8 cellular contexts compared by ENCODE assay signal in genomic region chr19:17470204-17470841, GRCh38. TPM values are rescaled to one million over a fixed set of nuclear protein-coding genes. Genes with fewer than 3 reads are reported as not detected.
DNase-seq lines count a peak whose midpoint lies in the region; ATAC-seq and TF ChIP-seq lines count a peak whose summit lies in the region.

Gene SLC27A1, plus strand, starts transcription at chr19:17470524. Its CDS starts 17 bp downstream, at chr19:17470541.

- H3K27ac ChIP-seq in coronary artery (peak within 1 kb of the TSS; percentile 84 to 97), layer of hippocampus (ENCODE audit: low read depth, low read length) (peak within 1 kb of the TSS; percentile 96)

- peak; percentile 99 for DNase-seq in AG10803 (ENCODE audit: low read depth)
- DNase-seq in NCI-H460 (ENCODE audit: extremely low read depth, low read depth) = peak; percentile 96
- DNase-seq in activated CD4-positive, alpha-beta T cell treated with anti-CD3 and anti-CD28 coated beads for 4 hours = peak; percentile 87
- no peak for DNase-seq in coronary artery (ENCODE audit: low spot score)
- peak; percentile 62 to 70 for DNase-seq in stimulated activated CD4-positive, alpha-beta T cell treated with anti-CD3 and anti-CD28 coated beads, Interleukin-1b, Interleukin-23, amount 100 ng/mL, for 1 hour (ENCODE audit: low read depth in 2 of 2)

- H3K4me3 ChIP-seq in AG10803 (ENCODE audit: low read length) (peak within 1 kb of the TSS; percentile 85), coronary artery (peak within 1 kb of the TSS; percentile 84)

- no peaks in the 10 kb centered on the region for H3K27me3 ChIP-seq in layer of hippocampus (ENCODE audit: control insufficient read depth, insufficient read depth, low read length)

- ATAC-seq in GM19025 (IDR thresholded peaks at IDR 0.05; ENCODE audit: low read depth, unreplicated experiment) (peak; percentile 75), HG03342 (IDR thresholded peaks at IDR 0.05; ENCODE audit: unreplicated experiment) (peak; percentile 68)

- TF ChIP-seq CTCF in AG10803 (conservative IDR thresholded peaks at IDR 0.05; ENCODE audit: low read length) (no peak), coronary artery (IDR thresholded peaks at IDR 0.05) (no peak)

RNA-seq across cellular contexts. Expression of gene SLC27A1, which starts in this region (rescaled TPM):
- total RNA-seq in NCI-H460 (2014; rRNA removed; shearing (Covaris generic)) = 5.9 and 8.1 TPM in 2 replicates
- polyA plus RNA-seq in NCI-H460 (2014; cell fraction: nucleus; rRNA removed) = 18.7 and 20.0 TPM in 2 replicates
